ENCODE assay signal across 14 cellular contexts in genomic region chr6:111666812-111667211, GRCh38.
DNase-seq lines count a peak whose midpoint lies in the region; ATAC-seq and TF ChIP-seq lines count a peak whose summit lies in the region.
"Had no signal": no experiment of that assay in that cellular context is flagged by ENCODE, and none has a peak within 500 bp of the region (broad histone marks: within the 10 kb centered on the region; RNA-seq: fewer than 3 reads in every experiment).

No MANE protein-coding gene starts in this region.

- no peak for DNase-seq in activated T-cell treated with anti-CD3 and anti-CD28 coated beads, Interleukin-2, amount 50 U/mL, for 24 hours
- DNase-seq in activated T-cell treated with anti-CD3 and anti-CD28 coated beads, Interleukin-2, amount 50 U/mL, for 48 hours, result no peak
- DNase-seq in dorsolateral prefrontal cortex (no peak), mucosa of descending colon (no peak), thyroid gland (no peak), NCI-H524 treated with DMSO at 0.1 percent for 48 hours (lab: John Stamatoyannopoulos, UW) (no peak)
- DNase-seq: brain microvascular endothelial cell; DMS79; islet precursor cell; PC-9; stimulated activated CD4-positive, alpha-beta T cell treated with anti-CD3 and anti-CD28 coated beads, Interleukin-1b, Interleukin-23, amount 100 ng/mL, for 48 hours had no signal

- peaks cover 3% of the 10 kb centered on the region for H3K4me1 Mint-ChIP-seq in activated T-cell treated with anti-CD3 and anti-CD28 coated beads, Interleukin-2, amount 50 U/mL, for 24 hours (ENCODE audit: low read depth)

- no peak overlapping the region for H3K4me3 ChIP-seq in dorsolateral prefrontal cortex
- no peak overlapping the region for H3K4me3 ChIP-seq in mucosa of descending colon
- H3K4me3 ChIP-seq in thyroid gland (replicated peaks in 1 of 3), result no peak overlapping the region
- H3K4me3 ChIP-seq: PC-9 had no signal

- WGBS in thyroid gland, 2 donors, result 78 to 85% methylated on average over 4 of the region's 4 CpGs

- H3K27me3 ChIP-seq in dorsolateral prefrontal cortex (no peaks in the 10 kb centered on the region), thyroid gland (no peaks in the 10 kb centered on the region)
- H3K27me3 ChIP-seq: brain microvascular endothelial cell had no signal

- peak overlapping the region in 43 of 59 donors; percentile 25 to 82 (median 56) for H3K27ac ChIP-seq in dorsolateral prefrontal cortex
- H3K27ac ChIP-seq in thyroid gland, result peak overlapping the region in 2 of 3 donors; percentile 25 to 57
- H3K27ac ChIP-seq: brain microvascular endothelial cell, PC-9 had no signal

- peaks cover 94% of the 10 kb centered on the region for H3K36me3 Mint-ChIP-seq in activated T-cell treated with anti-CD3 and anti-CD28 coated beads, Interleukin-2, amount 50 U/mL, for 24 hours (ENCODE audit: low read depth)

- H3K9me3 ChIP-seq in mucosa of descending colon (no peaks in the 10 kb centered on the region), thyroid gland (no peaks in the 10 kb centered on the region)

- H3K27ac Mint-ChIP-seq in activated T-cell treated with anti-CD3 and anti-CD28 coated beads, Interleukin-2, amount 50 U/mL, for 24 hours, result peak overlapping the region; percentile 86

- no peaks in the 10 kb centered on the region for H3K36me3 ChIP-seq in mucosa of descending colon (ENCODE audit: low read depth)
- H3K36me3 ChIP-seq in thyroid gland, result peaks cover 0 to 6% of the 10 kb centered on the region in 2 donors

- TF ChIP-seq CTCF in dorsolateral prefrontal cortex (IDR thresholded peaks at IDR 0.05 in 54 of 56, conservative IDR thresholded peaks at IDR 0.05 in 2 of 56; ENCODE audit: low read depth in 1 of 56, partially characterized antibody in 56 of 56) (no peak), mucosa of descending colon (IDR thresholded peaks at IDR 0.05) (no peak), thyroid gland (IDR thresholded peaks at IDR 0.05) (no peak)

- H3K4me1 ChIP-seq in mucosa of descending colon (ENCODE audit: low read depth), result no peaks in the 10 kb centered on the region
- H3K4me1 ChIP-seq in thyroid gland, result peaks cover 34 to 45% of the 10 kb centered on the region in 2 donors

- no peaks in the 10 kb centered on the region for H3K9me3 Mint-ChIP-seq in activated T-cell treated with anti-CD3 and anti-CD28 coated beads, Interleukin-2, amount 50 U/mL, for 24 hours

- no peak for TF ChIP-seq POLR2A in thyroid gland (IDR thresholded peaks at IDR 0.05)

- H3K4me3 Mint-ChIP-seq in activated T-cell treated with anti-CD3 and anti-CD28 coated beads, Interleukin-2, amount 50 U/mL, for 24 hours, result no peak overlapping the region

- intact Hi-C loops in dorsolateral prefrontal cortex (cut with DNase I) (no loop called here), mucosa of descending colon (cut with DNase I, micrococcal nuclease) (loop anchor here in 1 of 2 donors (10.0 kb wide), 1 partner anchor 62 kb away; the partner anchor contains the start of gene TRAF3IP2), thyroid gland (cut with DNase I) (no loop called here)

- H3K27me3 Mint-ChIP-seq in activated T-cell treated with anti-CD3 and anti-CD28 coated beads, Interleukin-2, amount 50 U/mL, for 24 hours, result no peaks in the 10 kb centered on the region

- peak; percentile 19 for ATAC-seq in mucosa of descending colon
- ATAC-seq in GM19035 (IDR thresholded peaks at IDR 0.05; ENCODE audit: unreplicated experiment), result no peak
- ATAC-seq in HG03175 (IDR thresholded peaks at IDR 0.05; ENCODE audit: unreplicated experiment), result no peak
- ATAC-seq: esophagus mucosa had no signal
